Comparison of ENCODE assay signal across 18 cellular contexts in genomic region chr7:3141326-3141725, GRCh38.
DNase-seq lines count a peak whose midpoint lies in the region; ATAC-seq and TF ChIP-seq lines count a peak whose summit lies in the region.
"Had no signal": no experiment of that assay in that cellular context is flagged by ENCODE, and none has a peak within 500 bp of the region (broad histone marks: within the 10 kb centered on the region; RNA-seq: fewer than 3 reads in every experiment).

No MANE protein-coding gene starts in this region.

- CTCF ChIA-PET in activated CD8-positive, alpha-beta memory T cell treated with anti-CD3 and anti-CD28 coated beads, Interleukin-2, amount 10 ng/mL, durations not matched to agents 7 days and 5 days (lab: Charles Lee): interaction anchor here (0.7 to 1.2 kb wide), 3 partner anchors 16 to 469 kb away, joined by 3 to 5 read pairs (median 4); no protein-coding TSS in a partner anchor
- CTCF ChIA-PET in GM10248 (lab: Yijun Ruan, JAX): interaction anchor here (1.4 kb wide), 1 partner anchor 9 kb away, joined by 3 read pairs; no protein-coding TSS in a partner anchor

- peak; percentile 14 for DNase-seq in activated CD8-positive, alpha-beta memory T cell treated with anti-CD3 and anti-CD28 coated beads, Interleukin-2, amount 10 ng/mL, durations not matched to agents 7 days and 5 days
- no peak for DNase-seq in activated CD8-positive, alpha-beta memory T cell treated with anti-CD3 and anti-CD28 coated beads for 24 hours
- DNase-seq in right atrium auricular region (ENCODE audit: low spot score) (peak; percentile 52), left ventricle myocardium superior (no peak), spleen (peak; percentile 16), GM10248 (ENCODE audit: extremely low spot score) (no peak), NCI-H187 treated with DMSO at 0.1 percent for 48 hours (lab: John Stamatoyannopoulos, UW) (no peak)
- DNase-seq: AML-193; Caco-2; CD4-positive, alpha-beta T cell; DMS153; DMS79; GDM1; H9 had no signal

- H3K36me3 ChIP-seq in right atrium auricular region (no peaks in the 10 kb centered on the region), spleen (no peaks in the 10 kb centered on the region)

- 80 to 100% (median 94%) methylated on average over 7 of the region's 7 CpGs for WGBS in spleen, 5 donors

- POLR2A ChIA-PET in GM10248 (lab: Yijun Ruan, JAX): no interaction called here

- no peak for ATAC-seq in activated CD8-positive, alpha-beta memory T cell treated with anti-CD3 and anti-CD28 coated beads, Interleukin-2, amount 10 ng/mL, durations not matched to agents 7 days and 5 days
- no peak for ATAC-seq in left ventricle myocardium superior
- ATAC-seq: A549, GM12878 had no signal

- H3K4me3 Mint-ChIP-seq in activated CD8-positive, alpha-beta memory T cell treated with anti-CD3 and anti-CD28 coated beads, Interleukin-2, amount 10 ng/mL, durations not matched to agents 7 days and 5 days: no peak overlapping the region
- H3K4me3 Mint-ChIP-seq: CD4-positive, alpha-beta T cell; H9 had no signal

- H3K36me3 Mint-ChIP-seq in activated CD8-positive, alpha-beta memory T cell treated with anti-CD3 and anti-CD28 coated beads, Interleukin-2, amount 10 ng/mL, durations not matched to agents 7 days and 5 days: no peaks in the 10 kb centered on the region

- H3K27me3 ChIP-seq in right atrium auricular region (no peaks in the 10 kb centered on the region), spleen (replicated peaks in 1 of 7) (peaks cover 0 to 5% (median 0%) of the 10 kb centered on the region in 7 donors)

- no peak overlapping the region for H3K27ac ChIP-seq in right atrium auricular region
- no peak overlapping the region for H3K27ac ChIP-seq in spleen
- H3K27ac ChIP-seq: 22Rv1, A549, C4-2B had no signal

- H3K27ac Mint-ChIP-seq in activated CD8-positive, alpha-beta memory T cell treated with anti-CD3 and anti-CD28 coated beads, Interleukin-2, amount 10 ng/mL, durations not matched to agents 7 days and 5 days: no peak overlapping the region
- H3K27ac Mint-ChIP-seq: CD4-positive, alpha-beta T cell; H9 had no signal

- H3K4me1 Mint-ChIP-seq in activated CD8-positive, alpha-beta memory T cell treated with anti-CD3 and anti-CD28 coated beads, Interleukin-2, amount 10 ng/mL, durations not matched to agents 7 days and 5 days: no peaks in the 10 kb centered on the region

- no peaks in the 10 kb centered on the region for H3K9me3 Mint-ChIP-seq in activated CD8-positive, alpha-beta memory T cell treated with anti-CD3 and anti-CD28 coated beads, Interleukin-2, amount 10 ng/mL, durations not matched to agents 7 days and 5 days (ENCODE audit: low read depth)
- H3K9me3 Mint-ChIP-seq: CD4-positive, alpha-beta T cell; H9 had no signal

- peaks cover 0 to 9% of the 10 kb centered on the region in 2 donors for H3K4me1 ChIP-seq in right atrium auricular region
- no peaks in the 10 kb centered on the region for H3K4me1 ChIP-seq in spleen
- H3K4me1 ChIP-seq: Caco-2 had no signal

- H3K4me3 ChIP-seq in right atrium auricular region: no peak overlapping the region
- no peak overlapping the region for H3K4me3 ChIP-seq in spleen
- H3K4me3 ChIP-seq: A549, GM12878 had no signal

- intact Hi-C loops in left ventricle myocardium superior (cut with micrococcal nuclease): no loop called here
- intact Hi-C loops in spleen (cut with DNase I; ENCODE audit: low total_unique reads): no loop called here

- TF ChIP-seq CTCF in right atrium auricular region (IDR thresholded peaks at IDR 0.05) (no peak), spleen (IDR thresholded peaks at IDR 0.05 in 8 of 11, conservative IDR thresholded peaks at IDR 0.05 in 3 of 11) (no peak), GM10248 (IDR thresholded peaks at IDR 0.05; ENCODE audit: control extremely low read depth, extremely low read depth, low read depth, missing control alignments) (no peak)

- H3K27me3 Mint-ChIP-seq in activated CD8-positive, alpha-beta memory T cell treated with anti-CD3 and anti-CD28 coated beads, Interleukin-2, amount 10 ng/mL, durations not matched to agents 7 days and 5 days: peaks cover 4% of the 10 kb centered on the region
- H3K27me3 Mint-ChIP-seq: CD4-positive, alpha-beta T cell had no signal

- no peak for TF ChIP-seq POLR2A in spleen (IDR thresholded peaks at IDR 0.05)

- H3K9me3 ChIP-seq in right atrium auricular region (no peaks in the 10 kb centered on the region), spleen (no peaks in the 10 kb centered on the region)
- H3K9me3 ChIP-seq: A549, Caco-2 had no signal

Comparison
In these comparisons a context has a peak if more than half of its experiments do, and no peak if none do; other contexts are left out.
1. DNase-seq: peak in activated CD8-positive, alpha-beta memory T cell treated with anti-CD3 and anti-CD28 coated beads, Interleukin-2, amount 10 ng/mL, durations not matched to agents 7 days and 5 days (single experiment), right atrium auricular region (single experiment) and spleen (single experiment); none in activated CD8-positive, alpha-beta memory T cell treated with anti-CD3 and anti-CD28 coated beads for 24 hours (single experiment), left ventricle myocardium superior (single experiment), GM10248 (single experiment) and NCI-H187 treated with DMSO at 0.1 percent for 48 hours (single experiment).